Comparison of ENCODE assay signal across 8 cellular contexts in the genomic region with DNA sequence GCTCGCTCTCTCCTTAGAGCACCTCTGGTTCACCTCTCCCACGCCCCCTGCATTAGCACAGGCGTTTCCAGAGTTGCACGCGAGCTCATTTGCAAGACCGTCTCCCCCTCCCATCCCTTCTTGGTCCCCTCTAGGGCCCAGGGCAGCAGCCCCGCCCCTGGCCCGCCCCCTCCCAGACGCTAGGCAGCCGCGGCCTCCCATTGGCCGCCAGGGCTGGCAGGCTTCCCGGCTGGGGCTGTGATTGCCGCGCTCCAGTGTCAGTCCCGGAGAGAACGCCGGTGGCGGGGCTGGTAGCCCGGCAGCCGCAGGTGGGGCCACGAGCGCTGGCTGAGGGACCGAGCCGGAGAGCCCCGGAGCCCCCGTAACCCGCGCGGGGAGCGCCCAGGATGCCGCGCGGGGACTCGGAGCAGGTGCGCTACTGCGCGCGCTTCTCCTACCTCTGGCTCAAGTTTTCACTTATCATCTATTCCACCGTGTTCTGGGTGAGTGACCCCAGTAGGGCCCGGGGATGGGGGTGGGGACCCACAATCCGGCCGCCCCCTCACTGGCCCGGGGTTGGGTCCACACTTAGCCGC. TPM values are rescaled to one million over a fixed set of nuclear protein-coding genes. Genes with fewer than 3 reads are reported as not detected.
DNase-seq lines count a peak whose midpoint lies in the region; ATAC-seq and TF ChIP-seq lines count a peak whose summit lies in the region.

Gene TSPAN15, plus strand, starts transcription at position 257 of the 575 bp plus-strand sequence. Its CDS starts 130 bp downstream, at position 387.

- no peak for TF ChIP-seq EP300 in neural cell (conservative IDR thresholded peaks at IDR 0.05; ENCODE audit: poor library complexity, severe bottlenecking)

- H3K27ac ChIP-seq in CD4-positive, CD25-positive, alpha-beta regulatory T cell (ENCODE audit: insufficient read depth, low read length, poor library complexity, severe bottlenecking), result peak within 1 kb of the TSS; percentile 14
- H3K27ac ChIP-seq in KMS-11 (no peak within 1 kb of the TSS), SJCRH30 (no peak within 1 kb of the TSS; the same call in 1 of the 2 replicates), neural cell (ENCODE audit: low read length) (no peak within 1 kb of the TSS)

- H3K4me3 ChIP-seq in CD4-positive, CD25-positive, alpha-beta regulatory T cell (ENCODE audit: low read depth, low read length), result peak within 1 kb of the TSS; percentile 51
- H3K4me3 ChIP-seq in KMS-11 (IDR thresholded peaks at IDR 0.05; ENCODE audit: insufficient read depth, low read depth, low read length), result no peak within 1 kb of the TSS
- H3K4me3 ChIP-seq in SJCRH30, result peak within 1 kb of the TSS; percentile 62
- H3K4me3 ChIP-seq in neural cell (ENCODE audit: low read length), result peak within 1 kb of the TSS; percentile 95

- DNase-seq in CD4-positive, CD25-positive, alpha-beta regulatory T cell, result peak; percentile 67 to 88 (median 76)
- DNase-seq in SJCRH30 (peak; percentile 73 to 81), activated gamma-delta T cell treated with Interleukin-2 at 50 U/mL for 16 hours (peak; percentile 70), foreskin melanocyte (peak; percentile 26)
- peak; percentile 80 for DNase-seq in stimulated activated naive CD8-positive, alpha-beta T cell treated with anti-CD3 and anti-CD28 coated beads, Interleukin-15, Interleukin-2, amounts not matched to agents 100 U/mL and 50 U/mL, for 24 hours

- peak within 1 kb of the TSS; percentile 78 to 94 (median 88) for H3K4me3 Mint-ChIP-seq in CD4-positive, CD25-positive, alpha-beta regulatory T cell

- H2AFZ ChIP-seq in KMS-11 (ENCODE audit: low read depth) (peak within 1 kb of the TSS; percentile 99), neural cell (ENCODE audit: low read depth, low read length) (peak within 1 kb of the TSS; percentile 30)

- H3K79me2 ChIP-seq in KMS-11 (ENCODE audit: insufficient read depth, low read depth) (no peaks in the 10 kb centered on the region), neural cell (replicated peaks; ENCODE audit: insufficient read depth, low read length) (no peaks in the 10 kb centered on the region)

- H3K9me2 ChIP-seq in neural cell (ENCODE audit: insufficient read depth, low read length), result no peaks in the 10 kb centered on the region

- H3K4me1 ChIP-seq in CD4-positive, CD25-positive, alpha-beta regulatory T cell (ENCODE audit: control insufficient read depth, insufficient read depth, low read length, poor library complexity, severe bottlenecking), result peaks cover 13% of the 10 kb centered on the region
- H3K4me1 ChIP-seq in KMS-11 (ENCODE audit: low read depth, poor library complexity, severe bottlenecking), result peaks cover 6% of the 10 kb centered on the region
- peaks cover 8% of the 10 kb centered on the region; the same call in 1 of the 2 replicates for H3K4me1 ChIP-seq in SJCRH30

- no peaks in the 10 kb centered on the region for H3K36me3 Mint-ChIP-seq in CD4-positive, CD25-positive, alpha-beta regulatory T cell

- H3K9me3 ChIP-seq in CD4-positive, CD25-positive, alpha-beta regulatory T cell (ENCODE audit: control insufficient read depth in 2 of 2, low read length in 2 of 2), result no peaks in the 10 kb centered on the region
- H3K9me3 ChIP-seq in SJCRH30 (replicated peaks) (no peaks in the 10 kb centered on the region), neural cell (ENCODE audit: low read length) (no peaks in the 10 kb centered on the region)

- H3K9ac ChIP-seq in KMS-11 (peak within 1 kb of the TSS; percentile 53; the same call in 1 of the 2 replicates), neural cell (ENCODE audit: low read length) (peak within 1 kb of the TSS; percentile 56)

- TF ChIP-seq CTCF in KMS-11 (conservative IDR thresholded peaks at IDR 0.05; ENCODE audit: low read depth, low read length) (no peak), neural cell (IDR thresholded peaks at IDR 0.05; ENCODE audit: poor library complexity, severe bottlenecking) (no peak)

- peaks cover 13% of the 10 kb centered on the region for H3K27me3 Mint-ChIP-seq in CD4-positive, CD25-positive, alpha-beta regulatory T cell

- TF ChIP-seq RAD21 in neural cell (conservative IDR thresholded peaks at IDR 0.05), result no peak

- no peaks in the 10 kb centered on the region for H3K36me3 ChIP-seq in CD4-positive, CD25-positive, alpha-beta regulatory T cell (ENCODE audit: control insufficient read depth, insufficient read depth, low read length)
- H3K36me3 ChIP-seq in KMS-11 (ENCODE audit: insufficient read depth) (no peaks in the 10 kb centered on the region), SJCRH30 (no peaks in the 10 kb centered on the region), neural cell (ENCODE audit: insufficient read depth, low read length) (no peaks in the 10 kb centered on the region)

- peak; percentile 85 to 89 for ATAC-seq in CD4-positive, CD25-positive, alpha-beta regulatory T cell (ENCODE audit: low read depth in 2 of 2)
- peak; percentile 84 for ATAC-seq in GM21447 (IDR thresholded peaks at IDR 0.05; ENCODE audit: unreplicated experiment)
- ATAC-seq in stimulated activated naive CD8-positive, alpha-beta T cell treated with anti-CD3 and anti-CD28 coated beads, Interleukin-15, Interleukin-2, amounts not matched to agents 100 U/mL and 50 U/mL, for 24 hours, result peak; percentile 94

- peak within 1 kb of the TSS; percentile 68 to 93 (median 83) for H3K27ac Mint-ChIP-seq in CD4-positive, CD25-positive, alpha-beta regulatory T cell

- no peaks in the 10 kb centered on the region for H3F3A ChIP-seq in neural cell (ENCODE audit: insufficient read depth, low read length, poor library complexity, severe bottlenecking)

- H3K27me3 ChIP-seq in CD4-positive, CD25-positive, alpha-beta regulatory T cell (ENCODE audit: control insufficient read depth, insufficient read depth, low read length), result no peaks in the 10 kb centered on the region
- H3K27me3 ChIP-seq in KMS-11 (ENCODE audit: insufficient read depth, low read depth) (no peaks in the 10 kb centered on the region), SJCRH30 (no peaks in the 10 kb centered on the region), neural cell (ENCODE audit: insufficient read depth, low read depth, low read length) (peaks cover 11% of the 10 kb centered on the region)

- no peaks in the 10 kb centered on the region for H3K9me3 Mint-ChIP-seq in CD4-positive, CD25-positive, alpha-beta regulatory T cell

- H3K4me1 Mint-ChIP-seq in CD4-positive, CD25-positive, alpha-beta regulatory T cell, result peaks cover 4 to 19% (median 13%) of the 10 kb centered on the region in 4 donors

- no peaks in the 10 kb centered on the region for H4K20me1 ChIP-seq in KMS-11 (ENCODE audit: insufficient read depth)
- no peaks in the 10 kb centered on the region for H4K20me1 ChIP-seq in neural cell (ENCODE audit: insufficient read depth)

- H3K4me2 ChIP-seq in KMS-11, result peak within 1 kb of the TSS; percentile 93
- H3K4me2 ChIP-seq in neural cell (ENCODE audit: low read length), result peak within 1 kb of the TSS; percentile 77

TF ChIP-seq in neural cell, 6 proteins besides CTCF, POLR2A, EP300 and RAD21:
- peak; percentile 53 for TF ChIP-seq MXI1 (conservative IDR thresholded peaks at IDR 0.05; ENCODE audit: poor library complexity, severe bottlenecking)
- no peak for TF ChIP-seq EZH2 (IDR thresholded peaks at IDR 0.05; ENCODE audit: borderline replicate concordance, insufficient read depth, low read length, poor library complexity, severe bottlenecking)
- TF ChIP-seq SMC3 (conservative IDR thresholded peaks at IDR 0.05; ENCODE audit: poor library complexity), result peak; percentile 17

RNA-seq across cellular contexts. Expression of gene TSPAN15, which starts in this region (rescaled TPM):
- 4.3 TPM for total RNA-seq in CD4-positive, CD25-positive, alpha-beta regulatory T cell
- 1 to 10 TPM; 1.5 to 6.0 (median 3.1) TPM for polyA plus RNA-seq in CD4-positive, CD25-positive, alpha-beta regulatory T cell
- 12.2 and 13.5 TPM in 2 replicates for total RNA-seq in SJCRH30 (2014; rRNA removed; shearing (Covaris generic))
- 1.2 and 3.2 TPM in 2 replicates for polyA plus RNA-seq in neural cell
- 2.2 and 2.4 TPM in 2 replicates for polyA minus RNA-seq in neural cell

Comparison
In these comparisons a context has a peak if more than half of its experiments do, and no peak if none do; other contexts are left out.
1. DNase-seq: peak in every context shown above with its lines; median percentile 80 in stimulated activated naive CD8-positive, alpha-beta T cell treated with anti-CD3 and anti-CD28 coated beads, Interleukin-15, Interleukin-2, amounts not matched to agents 100 U/mL and 50 U/mL, for 24 hours; 77 in SJCRH30; 76 in CD4-positive, CD25-positive, alpha-beta regulatory T cell; 70 in activated gamma-delta T cell treated with Interleukin-2 at 50 U/mL for 16 hours; 26 in foreskin melanocyte.